ENCODE assay signal across 8 cellular contexts in genomic region chrX:154458116-154458953, GRCh38. TPM values are rescaled to one million over a fixed set of nuclear protein-coding genes. Genes with fewer than 3 reads are reported as not detected.
DNase-seq lines count a peak whose midpoint lies in the region; ATAC-seq and TF ChIP-seq lines count a peak whose summit lies in the region.

PLXNA3 (plus strand) TSS chrX:154458281; CDS start chrX:154460184, 1,903 bp downstream.

- peak; percentile 57 to 85 for TF ChIP-seq POLR2A in gastrocnemius medialis (IDR thresholded peaks at IDR 0.05)

- DNase-seq in NCI-H2081 (lab: John Stamatoyannopoulos, UW), result peak; percentile 14 to 22
- no peak for DNase-seq in NCI-H2081 treated with DMSO at 0.1 percent for 48 hours (lab: John Stamatoyannopoulos, UW)
- DNase-seq in T follicular helper cell (ENCODE audit: low read depth), result peak; percentile 53
- no peak for DNase-seq in ascending aorta (ENCODE audit: low spot score in 2 of 2)
- DNase-seq in hypothalamus (lab: John Stamatoyannopoulos, UW), result peak in 33 of 51 donors; percentile 1 to 68 (median 21)
- DNase-seq in gastrocnemius medialis, result no peak
- DNase-seq in GOT3 (lab: John Stamatoyannopoulos, UW), result no peak

- TF ChIP-seq CTCF in ascending aorta (IDR thresholded peaks at IDR 0.05), result no peak
- TF ChIP-seq CTCF in gastrocnemius medialis (IDR thresholded peaks at IDR 0.05 in 4 of 5, conservative IDR thresholded peaks at IDR 0.05 in 1 of 5), result no peak

- peak; percentile 48 for ATAC-seq in HG03097 (IDR thresholded peaks at IDR 0.05; ENCODE audit: low FRiP score, unreplicated experiment)
- ATAC-seq in gastrocnemius medialis, result peak; percentile 50 to 81

- peak within 1 kb of the TSS; percentile 60 to 89 for H3K4me3 ChIP-seq in ascending aorta
- H3K4me3 ChIP-seq in gastrocnemius medialis, result peak within 1 kb of the TSS; percentile 35 to 61 (median 52)

- in situ Hi-C loops in gastrocnemius medialis (cut with MboI; ENCODE audit: low sequenced_read_pairs in 4 of 4), result no loop called here

- peaks cover 0 to under 1% of the 10 kb centered on the region in 2 donors for H3K36me3 ChIP-seq in ascending aorta
- H3K36me3 ChIP-seq in gastrocnemius medialis, result no peaks in the 10 kb centered on the region

- H3K27me3 ChIP-seq in ascending aorta (no peaks in the 10 kb centered on the region), gastrocnemius medialis (no peaks in the 10 kb centered on the region)

- intact Hi-C loops in ascending aorta (cut with DNase I), result no loop called here
- intact Hi-C loops in gastrocnemius medialis (cut with DNase I; ENCODE audit: low total_unique reads), result no loop called here

- H3K9me3 ChIP-seq in ascending aorta (no peaks in the 10 kb centered on the region), gastrocnemius medialis (no peaks in the 10 kb centered on the region)

- H3K4me1 ChIP-seq in ascending aorta, result no peaks in the 10 kb centered on the region
- no peaks in the 10 kb centered on the region for H3K4me1 ChIP-seq in gastrocnemius medialis

- H3K27ac ChIP-seq in ascending aorta, result peak within 1 kb of the TSS; percentile 53 to 82
- H3K27ac ChIP-seq in gastrocnemius medialis, result peak within 1 kb of the TSS in 3 of 4 donors; percentile 24 to 58 (median 55)

RNA-seq across cellular contexts. Expression of gene PLXNA3, which starts in this region (rescaled TPM):
- 10.0 TPM for total RNA-seq in ascending aorta
- 10 to 100 TPM in 1 of 4 donors, 1 to 10 TPM in 3; 1.2 to 10.7 (median 2.8) TPM for total RNA-seq in gastrocnemius medialis

Comparison
In these comparisons a context has a peak if more than half of its experiments do, and no peak if none do; other contexts are left out.
1. DNase-seq: peak in NCI-H2081 (2 of 2), T follicular helper cell (single experiment) and hypothalamus (33 of 51); none in NCI-H2081 treated with DMSO at 0.1 percent for 48 hours (single experiment), ascending aorta (0 of 2), gastrocnemius medialis (0 of 2) and GOT3 (single experiment).